In genomic region chr10:91487914-91488577, GRCh38 we compare ENCODE assay signal across 31 cellular contexts.
"Had no signal": no experiment of that assay in that cellular context is flagged by ENCODE, and none has a peak within 500 bp of the region (broad histone marks: within the 10 kb centered on the region; RNA-seq: fewer than 3 reads in every experiment).

No MANE protein-coding gene starts in this region.

- H3K36me3 Mint-ChIP-seq: activated CD8-positive, alpha-beta memory T cell treated with anti-CD3 and anti-CD28 coated beads, Interleukin-2, amount 10 ng/mL, durations not matched to agents 7 days and 5 days; activated naive CD4-positive, alpha-beta T cell treated with anti-CD3 and anti-CD28 coated beads, Interleukin-2, amount 50 U/mL, for 24 hours; activated naive CD8-positive, alpha-beta T cell treated with anti-CD3 and anti-CD28 coated beads for 36 hours had no signal

- H3K27ac Mint-ChIP-seq: activated CD4-positive, alpha-beta memory T cell treated with anti-CD3 and anti-CD28 coated beads for 36 hours; activated CD4-positive, alpha-beta T cell treated with anti-CD3 and anti-CD28 coated beads for 36 hours; activated CD4-positive, alpha-beta T cell treated with anti-CD3 and anti-CD28 coated beads, Interleukin-2, amount 10 ng/mL, durations not matched to agents 24 days and 14 days; activated CD8-positive, alpha-beta memory T cell treated with anti-CD3 and anti-CD28 coated beads, Interleukin-2, amount 10 ng/mL, durations not matched to agents 7 days and 5 days; activated CD8-positive, alpha-beta T cell treated with anti-CD3 and anti-CD28 coated beads, Interleukin-2, amount 10 ng/mL, durations not matched to agents 7 days and 5 days; activated naive CD4-positive, alpha-beta T cell treated with anti-CD3 and anti-CD28 coated beads for 36 hours; activated naive CD4-positive, alpha-beta T cell treated with anti-CD3 and anti-CD28 coated beads, Interleukin-2, amount 50 U/mL, for 24 hours; activated naive CD8-positive, alpha-beta T cell treated with anti-CD3 and anti-CD28 coated beads for 36 hours; activated naive CD8-positive, alpha-beta T cell treated with anti-CD3 and anti-CD28 coated beads, Interleukin-2, amount 50 U/mL, for 24 hours; activated T-helper 1 cell treated with anti-CD3 and anti-CD28 coated beads, Interleukin-12 subunit alpha, Interleukin-12 subunit beta, Interleukin-2, Interleukin-4 antibody, amounts not matched to agents 30 ng/mL and 10 ng/mL and 1 ng/mL, durations not matched to agents 14 hours and 24 hours and 36 hours; activated T-helper 2 cell treated with anti-CD3 and anti-CD28 coated beads, Interferon-gamma antibody, Interleukin-2, Interleukin-4, amounts not matched to agents 10 μg/mL and 5 μg/mL and 100 μg/mL, durations not matched to agents 14 hours and 24 hours and 36 hours; endodermal cell had no signal

- H3K4me1 ChIP-seq: adrenal gland, body of pancreas, colonic mucosa had no signal

- ATAC-seq: activated CD4-positive, alpha-beta T cell treated with anti-CD3 and anti-CD28 coated beads for 36 hours; activated CD8-positive, alpha-beta memory T cell treated with anti-CD3 and anti-CD28 coated beads, Interleukin-2, amount 10 ng/mL, durations not matched to agents 7 days and 5 days; activated CD8-positive, alpha-beta T cell treated with anti-CD3 and anti-CD28 coated beads, Interleukin-2, amount 10 ng/mL, durations not matched to agents 7 days and 5 days; activated naive CD8-positive, alpha-beta T cell treated with anti-CD3 and anti-CD28 coated beads, Interleukin-2, amount 50 U/mL, for 24 hours; body of pancreas; esophagus mucosa had no signal

- H3K9me3 Mint-ChIP-seq: activated CD4-positive, alpha-beta memory T cell treated with anti-CD3 and anti-CD28 coated beads for 36 hours; activated CD4-positive, alpha-beta T cell treated with anti-CD3 and anti-CD28 coated beads, Interleukin-2, amount 10 ng/mL, durations not matched to agents 24 days and 14 days; activated naive CD4-positive, alpha-beta T cell treated with anti-CD3 and anti-CD28 coated beads for 36 hours; activated naive CD4-positive, alpha-beta T cell treated with anti-CD3 and anti-CD28 coated beads, Interleukin-2, amount 50 U/mL, for 24 hours; activated naive CD8-positive, alpha-beta T cell treated with anti-CD3 and anti-CD28 coated beads for 36 hours; activated naive CD8-positive, alpha-beta T cell treated with anti-CD3 and anti-CD28 coated beads, Interleukin-2, amount 50 U/mL, for 24 hours; activated T-helper 1 cell treated with anti-CD3 and anti-CD28 coated beads, Interleukin-12 subunit alpha, Interleukin-12 subunit beta, Interleukin-2, Interleukin-4 antibody, amounts not matched to agents 30 ng/mL and 10 ng/mL and 1 ng/mL, durations not matched to agents 14 hours and 24 hours and 36 hours; activated T-helper 2 cell treated with anti-CD3 and anti-CD28 coated beads, Interferon-gamma antibody, Interleukin-2, Interleukin-4, amounts not matched to agents 10 μg/mL and 5 μg/mL and 100 μg/mL, durations not matched to agents 14 hours and 24 hours and 36 hours; endodermal cell had no signal

- H3K4me1 Mint-ChIP-seq: activated CD4-positive, alpha-beta T cell treated with anti-CD3 and anti-CD28 coated beads for 36 hours; activated CD4-positive, alpha-beta T cell treated with anti-CD3 and anti-CD28 coated beads, Interleukin-2, amount 10 ng/mL, durations not matched to agents 24 days and 14 days; activated CD8-positive, alpha-beta memory T cell treated with anti-CD3 and anti-CD28 coated beads, Interleukin-2, amount 10 ng/mL, durations not matched to agents 7 days and 5 days; activated naive CD4-positive, alpha-beta T cell treated with anti-CD3 and anti-CD28 coated beads, Interleukin-2, amount 50 U/mL, for 24 hours; activated naive CD8-positive, alpha-beta T cell treated with anti-CD3 and anti-CD28 coated beads for 36 hours; activated naive CD8-positive, alpha-beta T cell treated with anti-CD3 and anti-CD28 coated beads, Interleukin-2, amount 50 U/mL, for 24 hours; endodermal cell had no signal

- H3K27ac ChIP-seq: adrenal gland, body of pancreas, colonic mucosa, dorsolateral prefrontal cortex had no signal

- H3K27me3 Mint-ChIP-seq: activated CD4-positive, alpha-beta memory T cell treated with anti-CD3 and anti-CD28 coated beads for 36 hours; activated CD4-positive, alpha-beta T cell treated with anti-CD3 and anti-CD28 coated beads for 36 hours; activated CD4-positive, alpha-beta T cell treated with anti-CD3 and anti-CD28 coated beads, Interleukin-2, amount 10 ng/mL, durations not matched to agents 24 days and 14 days; activated CD8-positive, alpha-beta memory T cell treated with anti-CD3 and anti-CD28 coated beads, Interleukin-2, amount 10 ng/mL, durations not matched to agents 7 days and 5 days; activated naive CD4-positive, alpha-beta T cell treated with anti-CD3 and anti-CD28 coated beads, Interleukin-2, amount 50 U/mL, for 24 hours; activated naive CD8-positive, alpha-beta T cell treated with anti-CD3 and anti-CD28 coated beads for 36 hours; activated naive CD8-positive, alpha-beta T cell treated with anti-CD3 and anti-CD28 coated beads, Interleukin-2, amount 50 U/mL, for 24 hours had no signal

- H3K9me3 ChIP-seq: adrenal gland, body of pancreas, colonic mucosa had no signal

- DNase-seq: activated CD4-positive, alpha-beta memory T cell treated with anti-CD3 and anti-CD28 coated beads for 36 hours; activated CD4-positive, alpha-beta T cell treated with anti-CD3 and anti-CD28 coated beads for 36 hours; activated CD4-positive, alpha-beta T cell treated with anti-CD3 and anti-CD28 coated beads, Interleukin-2, amount 10 ng/mL, durations not matched to agents 24 days and 14 days; activated CD4-positive, CD25-positive, alpha-beta regulatory T cell; activated CD4-positive, CD25-positive, alpha-beta regulatory T cell treated with anti-CD3 and anti-CD28 coated beads, Interleukin-2, amount 50 U/mL, for 72 hours; activated CD8-positive, alpha-beta memory T cell treated with anti-CD3 and anti-CD28 coated beads, Interleukin-2, amount 10 ng/mL, durations not matched to agents 7 days and 5 days; activated CD8-positive, alpha-beta memory T cell treated with anti-CD3 and anti-CD28 coated beads, Interleukin-2, amount 50 U/mL, for 4 hours; activated CD8-positive, alpha-beta T cell treated with anti-CD3 and anti-CD28 coated beads, Interleukin-2, amount 10 ng/mL, durations not matched to agents 7 days and 5 days; activated effector memory CD4-positive, alpha-beta T cell treated with anti-CD3 and anti-CD28 coated beads, Interleukin-2, amount 50 U/mL, for 16 hours; activated naive CD4-positive, alpha-beta T cell treated with anti-CD3 and anti-CD28 coated beads for 36 hours; activated naive CD8-positive, alpha-beta T cell treated with anti-CD3 and anti-CD28 coated beads for 36 hours; activated naive CD8-positive, alpha-beta T cell treated with anti-CD3 and anti-CD28 coated beads, Interleukin-2, amount 50 U/mL, for 24 hours; activated T-cell treated with anti-CD3 and anti-CD28 coated beads, Interleukin-2, amount 50 U/mL, for 1 hour; activated T-cell treated with anti-CD3 and anti-CD28 coated beads, Interleukin-2, amount 50 U/mL, for 48 hours; adrenal gland; amygdala; aorta; body of pancreas; caudate nucleus; cerebellar nuclear complex; colonic mucosa; dorsolateral prefrontal cortex; effector memory CD4-positive, alpha-beta T cell; endodermal cell; foreskin fibroblast; head of caudate nucleus had no signal

- H3K4me3 Mint-ChIP-seq: activated CD4-positive, alpha-beta memory T cell treated with anti-CD3 and anti-CD28 coated beads for 36 hours; activated CD4-positive, alpha-beta T cell treated with anti-CD3 and anti-CD28 coated beads for 36 hours; activated CD4-positive, alpha-beta T cell treated with anti-CD3 and anti-CD28 coated beads, Interleukin-2, amount 10 ng/mL, durations not matched to agents 24 days and 14 days; activated CD8-positive, alpha-beta memory T cell treated with anti-CD3 and anti-CD28 coated beads, Interleukin-2, amount 10 ng/mL, durations not matched to agents 7 days and 5 days; activated CD8-positive, alpha-beta T cell treated with anti-CD3 and anti-CD28 coated beads, Interleukin-2, amount 10 ng/mL, durations not matched to agents 7 days and 5 days; activated naive CD4-positive, alpha-beta T cell treated with anti-CD3 and anti-CD28 coated beads for 36 hours; activated naive CD4-positive, alpha-beta T cell treated with anti-CD3 and anti-CD28 coated beads, Interleukin-2, amount 50 U/mL, for 24 hours; activated naive CD8-positive, alpha-beta T cell treated with anti-CD3 and anti-CD28 coated beads for 36 hours; activated naive CD8-positive, alpha-beta T cell treated with anti-CD3 and anti-CD28 coated beads, Interleukin-2, amount 50 U/mL, for 24 hours; activated T-helper 1 cell treated with anti-CD3 and anti-CD28 coated beads, Interleukin-12 subunit alpha, Interleukin-12 subunit beta, Interleukin-2, Interleukin-4 antibody, amounts not matched to agents 30 ng/mL and 10 ng/mL and 1 ng/mL, durations not matched to agents 14 hours and 24 hours and 36 hours; endodermal cell had no signal

- FAIRE-seq: frontal cortex had no signal

- H3K27me3 ChIP-seq: adrenal gland, body of pancreas, colonic mucosa, dorsolateral prefrontal cortex had no signal

- H3K36me3 ChIP-seq: adrenal gland, colonic mucosa had no signal

- H3K4me3 ChIP-seq: adrenal gland, body of pancreas, colonic mucosa, dorsolateral prefrontal cortex had no signal
